In the genomic region with DNA sequence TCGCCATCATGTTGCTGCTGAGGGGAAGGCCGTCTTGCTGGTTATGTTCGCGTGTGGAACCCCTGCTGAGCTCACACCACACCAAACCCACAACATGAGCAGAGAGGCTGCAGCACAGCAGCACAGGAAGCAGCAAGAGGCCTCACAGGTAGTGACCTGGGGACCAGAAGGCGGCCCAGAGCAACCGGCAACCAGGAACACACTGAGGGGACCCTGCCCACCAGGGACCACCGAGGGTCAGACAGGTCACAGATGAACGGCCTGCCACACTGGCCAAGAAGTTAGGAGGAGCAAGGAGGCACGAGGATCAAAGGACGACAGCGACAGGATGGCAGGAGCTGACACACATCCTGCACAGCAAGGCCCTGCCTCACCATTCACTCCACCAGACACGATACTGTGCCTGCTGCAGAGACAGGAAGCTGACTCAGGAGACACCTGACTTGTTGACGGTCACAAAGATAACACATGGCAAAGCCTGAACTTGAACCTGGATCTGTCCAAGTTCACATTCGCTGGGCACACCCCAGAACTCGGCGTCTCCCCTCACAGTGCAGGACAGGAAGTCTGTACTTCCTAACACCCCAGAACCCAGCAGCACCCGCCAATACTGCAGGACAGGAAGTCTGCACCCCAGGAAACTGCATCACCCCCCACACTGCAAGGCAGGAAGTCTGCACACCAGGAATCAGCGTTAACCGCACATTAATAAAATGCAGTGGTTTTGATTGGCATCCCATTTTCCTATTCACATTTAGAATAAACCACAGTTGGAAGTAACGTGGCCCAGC, we compare ENCODE assay signal across 7 cellular contexts.
DNase-seq lines count a peak whose midpoint lies in the region; ATAC-seq and TF ChIP-seq lines count a peak whose summit lies in the region.

No MANE protein-coding gene starts in this region.

- no peak overlapping the region for H3K56ac ChIP-seq in H9 (ENCODE audit: insufficient read length, low read depth, low read length)

- no peaks in the 10 kb centered on the region for H4K20me1 ChIP-seq in H9 (ENCODE audit: control insufficient read depth, insufficient read depth, insufficient read length)

- H4K8ac ChIP-seq in H9 (replicated peaks; ENCODE audit: insufficient read length, low read depth, low read length) = no peak overlapping the region

- no peak overlapping the region for H3T11ph ChIP-seq in H9 (ENCODE audit: low read length)

- no peak overlapping the region for H2AFZ ChIP-seq in H9 (ENCODE audit: low read length)

- no peak overlapping the region for H3K4ac ChIP-seq in H9 (ENCODE audit: low read depth, low read length)

- no peak overlapping the region for H2BK12ac ChIP-seq in H9 (ENCODE audit: insufficient read length, low read depth, low read length)

- H3K18ac ChIP-seq in H9 (ENCODE audit: insufficient read length, low read depth, low read length) = no peak overlapping the region

- H3K14ac ChIP-seq in H9 (ENCODE audit: insufficient read depth, low read length) = no peak overlapping the region

- no peak overlapping the region for H3K23ac ChIP-seq in H9 (ENCODE audit: insufficient read length, low read depth, low read length)

- peak; percentile 84 to 91 (median 85) for ATAC-seq in T-cell (replicated peaks in 1 of 4)
- ATAC-seq in activated naive CD8-positive, alpha-beta T cell treated with anti-CD3 and anti-CD28 coated beads, Interleukin-2, amount 50 U/mL, for 24 hours = peak; percentile 90
- ATAC-seq in GM21526 (IDR thresholded peaks at IDR 0.05; ENCODE audit: low FRiP score, unreplicated experiment) = no peak

- CTCF ChIA-PET in T-cell (lab: Charles Lee) = interaction anchor here in 1 of 2 donors (0.8 kb wide), 1 partner anchor 608 kb away, joined by 10 read pairs; no protein-coding TSS in a partner anchor

- POLR2A ChIA-PET in T-cell (lab: Charles Lee) = interaction anchor here in 1 of 2 donors (0.6 to 0.8 kb wide), 2 partner anchors 8 to 45 kb away, joined by 3 to 4 read pairs; no protein-coding TSS in a partner anchor

- DNase-seq in H9 = no peak
- DNase-seq in T-cell = peak; percentile 58 to 85 (median 70)
- DNase-seq in activated naive CD8-positive, alpha-beta T cell treated with anti-CD3 and anti-CD28 coated beads, Interleukin-2, amount 50 U/mL, for 24 hours = peak; percentile 65
- DNase-seq in kidney glomerular epithelial cell (lab: John Stamatoyannopoulos, UW) = peak; percentile 27
- peak; percentile 48 to 52 for DNase-seq in stimulated activated CD8-positive, alpha-beta memory T cell treated with anti-CD3 and anti-CD28 coated beads, Interleukin-7, amount 100 ng/mL, for 1 hour (ENCODE audit: low read depth in 2 of 2)
- no peak for DNase-seq in NCI-H446 treated with DMSO at 0.1 percent for 48 hours (lab: John Stamatoyannopoulos, UW)

- H3K79me1 ChIP-seq in H9 (ENCODE audit: insufficient read depth, low read depth, low read length, poor library complexity, severe bottlenecking) = peaks cover 10% of the 10 kb centered on the region

- H3K9ac ChIP-seq in H9 (ENCODE audit: extremely low read depth, insufficient read length, low read length) = no peak overlapping the region

- H3K27ac Mint-ChIP-seq in H9 (peak overlapping the region in 2 of 3 experiments; percentile 30 to 49; a peak in 5 of 7 replicates), T-cell (peak overlapping the region; percentile 92 to 96)
- H3K27ac Mint-ChIP-seq in activated naive CD8-positive, alpha-beta T cell treated with anti-CD3 and anti-CD28 coated beads, Interleukin-2, amount 50 U/mL, for 24 hours = peak overlapping the region; percentile 96

- H3K79me2 ChIP-seq in H9 (ENCODE audit: insufficient read depth, low read length) = peaks cover 71% of the 10 kb centered on the region; the same call in 1 of the 2 replicates

- H3K9me3 Mint-ChIP-seq in H9 (no peaks in the 10 kb centered on the region), T-cell (no peaks in the 10 kb centered on the region)
- no peaks in the 10 kb centered on the region for H3K9me3 Mint-ChIP-seq in activated naive CD8-positive, alpha-beta T cell treated with anti-CD3 and anti-CD28 coated beads, Interleukin-2, amount 50 U/mL, for 24 hours

- no peak overlapping the region for H2BK15ac ChIP-seq in H9 (ENCODE audit: low read depth, low read length)

- H3K4me1 ChIP-seq in H9 (ENCODE audit: insufficient read depth, low read length) = peaks cover 4% of the 10 kb centered on the region; the same call in 1 of the 2 replicates

- H3K27me3 Mint-ChIP-seq in H9 (ENCODE audit: low read depth) (no peaks in the 10 kb centered on the region; the same call in 1 of the 2 replicates), T-cell (no peaks in the 10 kb centered on the region)
- no peaks in the 10 kb centered on the region for H3K27me3 Mint-ChIP-seq in activated naive CD8-positive, alpha-beta T cell treated with anti-CD3 and anti-CD28 coated beads, Interleukin-2, amount 50 U/mL, for 24 hours

- no peak overlapping the region for H2AK5ac ChIP-seq in H9 (ENCODE audit: insufficient read length, low read length)

- H3K9me3 ChIP-seq in H9 (ENCODE audit: control insufficient read depth, low read depth, low read length) = no peaks in the 10 kb centered on the region

- no peak for TF ChIP-seq CTCF in H9 (conservative IDR thresholded peaks at IDR 0.05)

- no peaks in the 10 kb centered on the region for H3K23me2 ChIP-seq in H9 (ENCODE audit: insufficient read length, low read depth, low read length, poor library complexity, severe bottlenecking)

- H2BK5ac ChIP-seq in H9 (ENCODE audit: insufficient read length, low read length) = no peak overlapping the region

- no peaks in the 10 kb centered on the region for H3K27me3 ChIP-seq in H9 (ENCODE audit: insufficient read depth, low read length)

- no peak overlapping the region for H4K91ac ChIP-seq in H9 (ENCODE audit: insufficient read length, low read depth, low read length)

- H4K5ac ChIP-seq in H9 (ENCODE audit: insufficient read length, low read depth, low read length) = no peak overlapping the region

- H3K36me3 Mint-ChIP-seq in H9 (ENCODE audit: insufficient read depth in 1 of 3, low read depth in 3 of 3) (peaks cover 11 to 36% (median 35%) of the 10 kb centered on the region in 3 experiments; a peak in 6 of 7 replicates), T-cell (peaks cover 4% of the 10 kb centered on the region)
- peaks cover 45% of the 10 kb centered on the region for H3K36me3 Mint-ChIP-seq in activated naive CD8-positive, alpha-beta T cell treated with anti-CD3 and anti-CD28 coated beads, Interleukin-2, amount 50 U/mL, for 24 hours (ENCODE audit: low read depth)

- no peak overlapping the region for H3K4me2 ChIP-seq in H9 (ENCODE audit: insufficient read depth, insufficient read length, low read length)

- H3K4me3 Mint-ChIP-seq in H9 (no peak overlapping the region), T-cell (peak overlapping the region; percentile 74 to 82 (median 76))
- H3K4me3 Mint-ChIP-seq in activated naive CD8-positive, alpha-beta T cell treated with anti-CD3 and anti-CD28 coated beads, Interleukin-2, amount 50 U/mL, for 24 hours = peak overlapping the region; percentile 71

- H3K4me1 Mint-ChIP-seq in H9 (peaks cover 45 to 67% of the 10 kb centered on the region in 2 experiments), T-cell (peaks cover 93 to 96% (median 96%) of the 10 kb centered on the region in 3 donors)
- peaks cover 86% of the 10 kb centered on the region for H3K4me1 Mint-ChIP-seq in activated naive CD8-positive, alpha-beta T cell treated with anti-CD3 and anti-CD28 coated beads, Interleukin-2, amount 50 U/mL, for 24 hours

- H2BK120ac ChIP-seq in H9 (ENCODE audit: low read depth, low read length, poor library complexity, severe bottlenecking) = no peak overlapping the region

- H3K27ac ChIP-seq in H9 (ENCODE audit: insufficient read length, low read depth, low read length) = no peak overlapping the region

- no CpG with 5 or more reads among the region's 20 CpGs for WGBS in H9 (ENCODE audit: extremely low coverage, insufficient read length, low lambda C conversion rate)

- H2BK20ac ChIP-seq in H9 (ENCODE audit: low read depth, low read length, poor library complexity, severe bottlenecking) = no peak overlapping the region

Comparison
In these comparisons a context has a peak if more than half of its experiments do, and no peak if none do; other contexts are left out.
1. DNase-seq: peak in T-cell (34 of 34), activated naive CD8-positive, alpha-beta T cell treated with anti-CD3 and anti-CD28 coated beads, Interleukin-2, amount 50 U/mL, for 24 hours (single experiment), kidney glomerular epithelial cell (single experiment) and stimulated activated CD8-positive, alpha-beta memory T cell treated with anti-CD3 and anti-CD28 coated beads, Interleukin-7, amount 100 ng/mL, for 1 hour (2 of 2); none in H9 (single experiment) and NCI-H446 treated with DMSO at 0.1 percent for 48 hours (single experiment).
2. H3K27ac Mint-ChIP-seq: peak in every context shown above with its lines; median percentile 96 in activated naive CD8-positive, alpha-beta T cell treated with anti-CD3 and anti-CD28 coated beads, Interleukin-2, amount 50 U/mL, for 24 hours; 94 in T-cell; 40 in H9.
3. H3K4me3 Mint-ChIP-seq: peak in T-cell (3 of 3) and activated naive CD8-positive, alpha-beta T cell treated with anti-CD3 and anti-CD28 coated beads, Interleukin-2, amount 50 U/mL, for 24 hours (single experiment); none in H9 (0 of 2).